1 cellular context compared by ENCODE assay signal in the genomic region with DNA sequence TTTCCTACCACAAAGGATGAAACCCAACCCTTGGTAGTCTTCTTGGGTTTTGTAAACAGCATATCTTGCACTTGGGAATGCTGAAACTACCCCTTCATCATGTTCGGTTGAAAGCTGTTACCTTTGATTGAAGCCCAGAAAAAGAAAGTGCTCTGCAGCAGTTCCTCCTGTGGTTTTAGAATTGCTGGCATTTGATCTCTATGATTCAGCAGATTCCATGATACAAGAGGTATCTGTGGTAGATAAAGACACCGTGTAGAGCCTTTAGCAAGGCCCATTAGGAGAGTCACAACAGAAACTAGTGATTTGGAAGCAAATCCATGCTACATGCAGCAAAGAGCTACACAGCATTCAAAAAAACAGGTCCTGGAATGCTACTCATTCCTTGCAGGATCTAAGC.
TF ChIP-seq lines count a peak whose summit lies in the region.

No MANE protein-coding gene starts in this region.

TF ChIP-seq in IMR-90, 13 proteins besides CTCF, POLR2A, EP300 and RAD21 (continued from another document):
- TF ChIP-seq, protein P1, sequence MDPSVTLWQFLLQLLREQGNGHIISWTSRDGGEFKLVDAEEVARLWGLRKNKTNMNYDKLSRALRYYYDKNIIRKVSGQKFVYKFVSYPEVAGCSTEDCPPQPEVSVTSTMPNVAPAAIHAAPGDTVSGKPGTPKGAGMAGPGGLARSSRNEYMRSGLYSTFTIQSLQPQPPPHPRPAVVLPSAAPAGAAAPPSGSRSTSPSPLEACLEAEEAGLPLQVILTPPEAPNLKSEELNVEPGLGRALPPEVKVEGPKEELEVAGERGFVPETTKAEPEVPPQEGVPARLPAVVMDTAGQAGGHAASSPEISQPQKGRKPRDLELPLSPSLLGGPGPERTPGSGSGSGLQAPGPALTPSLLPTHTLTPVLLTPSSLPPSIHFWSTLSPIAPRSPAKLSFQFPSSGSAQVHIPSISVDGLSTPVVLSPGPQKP (IDR thresholded peaks at IDR 0.05; ENCODE audit: borderline replicate concordance, low read depth, low read length): no peak
- TF ChIP-seq CEBPB (IDR thresholded peaks at IDR 0.05; ENCODE audit: low read depth, low read length): no peak
- no peak for TF ChIP-seq BHLHE40 (IDR thresholded peaks at IDR 0.05; ENCODE audit: low read depth, low read length)
- no peak for TF ChIP-seq SMC3 (IDR thresholded peaks at IDR 0.05; ENCODE audit: low read depth, low read length)
TF ChIP-seq in IMR-90: peak in this region for 2.
